Comparison of ENCODE assay signal across 8 cellular contexts in genomic region chr11:18105802-18106574, GRCh38. TPM values are rescaled to one million over a fixed set of nuclear protein-coding genes. Genes with fewer than 3 reads are reported as not detected.
A peak's percentile ranks its signal among the peaks of the same experiment; 100 is the strongest.
DNase-seq lines count a peak whose midpoint lies in the region; ATAC-seq and TF ChIP-seq lines count a peak whose summit lies in the region.

SAAL1 (minus strand) TSS chr11:18106082; CDS start chr11:18106041, 41 bp downstream.

- DNase-seq in GM12864 (ENCODE audit: low read depth) (peak; percentile 49), NB4 (ENCODE audit: low read depth) (peak; percentile 90), SKM-1 (lab: John Stamatoyannopoulos, UW; ENCODE audit: unreplicated experiment) (peak; percentile 58), Right ventricle myocardium superior (peak; percentile 92), tibial artery (peak; percentile 71 to 89)
- DNase-seq in activated naive CD4-positive, alpha-beta T cell treated with anti-CD3 and anti-CD28 coated beads, Interleukin-2, amount 50 U/mL, for 72 hours (ENCODE audit: low spot score in 2 of 2) = peak; percentile 91 to 96

- H3K27me3 ChIP-seq in parathyroid adenoma (ENCODE audit: control insufficient read depth, insufficient read depth, low read length) (no peaks in the 10 kb centered on the region), tibial artery (no peaks in the 10 kb centered on the region)

- H3K27ac Mint-ChIP-seq in activated naive CD4-positive, alpha-beta T cell treated with anti-CD3 and anti-CD28 coated beads, Interleukin-2, amount 50 U/mL, for 72 hours = peak within 1 kb of the TSS; percentile 97 to 98

- peak within 1 kb of the TSS; percentile 11 for H3K9ac ChIP-seq in parathyroid adenoma

- H3K79me2 ChIP-seq in parathyroid adenoma = no peaks in the 10 kb centered on the region

- H3K4me1 ChIP-seq in parathyroid adenoma (no peaks in the 10 kb centered on the region), tibial artery (peaks cover 0 to 19% (median 9%) of the 10 kb centered on the region in 4 donors)

- no peaks in the 10 kb centered on the region for H3K9me3 ChIP-seq in parathyroid adenoma (ENCODE audit: control insufficient read depth, low read length)
- H3K9me3 ChIP-seq in tibial artery = no peaks in the 10 kb centered on the region

- H3K27ac ChIP-seq in parathyroid adenoma (no peak within 1 kb of the TSS), tibial artery (peak within 1 kb of the TSS; percentile 68 to 77)

- H2AFZ ChIP-seq in parathyroid adenoma = peak within 1 kb of the TSS; percentile 84

- H3K9me3 Mint-ChIP-seq in activated naive CD4-positive, alpha-beta T cell treated with anti-CD3 and anti-CD28 coated beads, Interleukin-2, amount 50 U/mL, for 72 hours = no peaks in the 10 kb centered on the region

- ATAC-seq in HG02588 (IDR thresholded peaks at IDR 0.05; ENCODE audit: unreplicated experiment) (peak; percentile 98), Right ventricle myocardium superior (ENCODE audit: poor library complexity) (peak; percentile 100)
- peak; percentile 96 to 98 for ATAC-seq in activated naive CD4-positive, alpha-beta T cell treated with anti-CD3 and anti-CD28 coated beads, Interleukin-2, amount 50 U/mL, for 72 hours

- peak within 1 kb of the TSS; percentile 94 for H3K4me3 ChIP-seq in GM12864 (ENCODE audit: low read depth, low read length)
- peak within 1 kb of the TSS; percentile 98 for H3K4me3 ChIP-seq in NB4 (ENCODE audit: low read depth, low read length)
- peak within 1 kb of the TSS; percentile 68 for H3K4me3 ChIP-seq in parathyroid adenoma (ENCODE audit: low read depth, low read length)
- peak within 1 kb of the TSS; percentile 91 to 98 for H3K4me3 ChIP-seq in tibial artery

- TF ChIP-seq CTCF in GM12864 (IDR thresholded peaks at IDR 0.05; ENCODE audit: low read depth, low read length, missing control alignments) (peak; percentile 88), NB4 (IDR thresholded peaks at IDR 0.05; ENCODE audit: low read depth, low read length) (peak; percentile 87), parathyroid adenoma (IDR thresholded peaks at IDR 0.05) (peak; percentile 67), tibial artery (IDR thresholded peaks at IDR 0.05) (peak; percentile 49 to 58)

- intact Hi-C loops in Right ventricle myocardium superior (cut with DNase I) = loop anchor here (10.0 kb wide), 1 partner anchor 91 kb away; the partner anchor contains the start of gene SERGEF
- intact Hi-C loops in tibial artery (cut with DNase I; ENCODE audit: low total_unique reads) = loop anchor here (5.0 kb wide), 1 partner anchor 94 kb away; the partner anchor contains the start of gene SERGEF

- H3K36me3 Mint-ChIP-seq in activated naive CD4-positive, alpha-beta T cell treated with anti-CD3 and anti-CD28 coated beads, Interleukin-2, amount 50 U/mL, for 72 hours = peaks cover 12 to 27% of the 10 kb centered on the region in 2 donors

- peak; percentile 81 for TF ChIP-seq POLR2A in NB4 (IDR thresholded peaks at IDR 0.05; ENCODE audit: extremely low read depth, insufficient read length)

- peak within 1 kb of the TSS; percentile 72 for H3K4me2 ChIP-seq in parathyroid adenoma (ENCODE audit: low read length)

- H3K36me3 ChIP-seq in parathyroid adenoma (ENCODE audit: control insufficient read depth, insufficient read depth, low read length) = no peaks in the 10 kb centered on the region
- H3K36me3 ChIP-seq in tibial artery = peaks cover 7 to 23% (median 16%) of the 10 kb centered on the region in 3 donors

RNA-seq across cellular contexts. Expression of gene SAAL1, which starts in this region (rescaled TPM):
- 10 to 100 TPM; 22.0 to 33.9 TPM for total RNA-seq in activated naive CD4-positive, alpha-beta T cell treated with anti-CD3 and anti-CD28 coated beads, Interleukin-2, amount 50 U/mL, for 72 hours
- total RNA-seq in Right ventricle myocardium superior = 7.3 TPM
